ENCODE assay signal across 8 cellular contexts in the genomic region with DNA sequence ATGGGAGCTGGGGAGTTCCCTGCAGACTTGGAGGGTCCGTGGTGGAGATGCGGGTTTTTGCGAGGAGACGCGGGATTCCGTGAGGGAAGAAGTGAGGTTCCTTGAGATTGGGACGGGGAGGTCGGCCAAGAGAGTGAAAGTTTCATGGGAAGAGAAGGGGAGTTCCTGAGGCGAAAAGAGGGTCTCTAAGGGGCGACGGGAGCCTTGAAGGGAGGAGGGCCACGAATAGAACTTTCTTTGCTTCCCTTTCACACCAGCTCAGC. TPM values are rescaled to one million over a fixed set of nuclear protein-coding genes. Genes with fewer than 3 reads are reported as not detected.
DNase-seq lines count a peak whose midpoint lies in the region; ATAC-seq and TF ChIP-seq lines count a peak whose summit lies in the region.

No MANE protein-coding gene starts in this region.

- H3K4me1 ChIP-seq in RWPE2 (ENCODE audit: insufficient read depth, poor library complexity, severe bottlenecking) (peaks cover 38% of the 10 kb centered on the region), esophagus (ENCODE audit: control insufficient read depth in 2 of 2, insufficient read depth in 2 of 2, low read length in 1 of 2) (peaks cover 3 to 12% of the 10 kb centered on the region in 2 donors), parathyroid adenoma (peaks cover 20% of the 10 kb centered on the region)

- H3K27ac ChIP-seq in RWPE2 (ENCODE audit: poor library complexity, severe bottlenecking): peak overlapping the region; percentile 68
- peak overlapping the region; percentile 82 to 89 for H3K27ac ChIP-seq in esophagus (ENCODE audit: low read depth in 2 of 2, low read length in 1 of 2)
- peak overlapping the region; percentile 76 for H3K27ac ChIP-seq in parathyroid adenoma

- H3K9me3 ChIP-seq in RWPE2 (ENCODE audit: severe bottlenecking) (no peaks in the 10 kb centered on the region), esophagus (ENCODE audit: control insufficient read depth in 2 of 2, insufficient read depth in 1 of 2, low read depth in 1 of 2, low read length in 1 of 2) (no peaks in the 10 kb centered on the region), parathyroid adenoma (ENCODE audit: control insufficient read depth, low read length) (no peaks in the 10 kb centered on the region)

- peaks cover 2% of the 10 kb centered on the region for H3K79me2 ChIP-seq in parathyroid adenoma

- H3K9ac ChIP-seq in parathyroid adenoma: peak overlapping the region; percentile 24

- H2AFZ ChIP-seq in parathyroid adenoma: peak overlapping the region; percentile 81

- no peaks in the 10 kb centered on the region for H3K27me3 ChIP-seq in RWPE2 (ENCODE audit: insufficient read depth, poor library complexity, severe bottlenecking)
- H3K27me3 ChIP-seq in esophagus (ENCODE audit: control insufficient read depth in 1 of 2, insufficient read depth in 2 of 2, low read length in 2 of 2): no peaks in the 10 kb centered on the region
- no peaks in the 10 kb centered on the region for H3K27me3 ChIP-seq in parathyroid adenoma (ENCODE audit: control insufficient read depth, insufficient read depth, low read length)

- ATAC-seq in RWPE2 (ENCODE audit: low read depth) (no peak), HG02840 (IDR thresholded peaks at IDR 0.05; ENCODE audit: low FRiP score, unreplicated experiment) (no peak), GM18861 (IDR thresholded peaks at IDR 0.05; ENCODE audit: unreplicated experiment) (no peak), GM18520 (IDR thresholded peaks at IDR 0.05; ENCODE audit: unreplicated experiment) (no peak)

- H3K36me3 ChIP-seq in RWPE2 (ENCODE audit: low read depth) (peaks cover 35% of the 10 kb centered on the region), esophagus (ENCODE audit: control insufficient read depth in 2 of 2, insufficient read depth in 2 of 2, low read length in 1 of 2) (no peaks in the 10 kb centered on the region), parathyroid adenoma (ENCODE audit: control insufficient read depth, insufficient read depth, low read length) (no peaks in the 10 kb centered on the region)

- peak overlapping the region; percentile 99 for H3K4me2 ChIP-seq in parathyroid adenoma (ENCODE audit: low read length)

- peak overlapping the region; percentile 85 for H3K4me3 ChIP-seq in RWPE2 (ENCODE audit: severe bottlenecking)
- peak overlapping the region; percentile 66 to 76 for H3K4me3 ChIP-seq in esophagus (ENCODE audit: low read depth in 1 of 2, low read length in 2 of 2)
- peak overlapping the region; percentile 90 for H3K4me3 ChIP-seq in parathyroid adenoma (ENCODE audit: low read depth, low read length)

- DNase-seq in Daoy (ENCODE audit: low read depth) (peak; percentile 11), RWPE2 (ENCODE audit: low spot score) (no peak), T-helper 9 cell (no peak)

- no peak for TF ChIP-seq CTCF in RWPE2 (IDR thresholded peaks at IDR 0.05; ENCODE audit: poor library complexity, severe bottlenecking)
- TF ChIP-seq CTCF in parathyroid adenoma (IDR thresholded peaks at IDR 0.05): no peak

- 3% methylated on average over 12 of the region's 12 CpGs for WGBS in esophagus, 2 donors

RNA-seq across cellular contexts. Expression of a gene that starts 0.5 kb away (rescaled TPM):
- 11.7 and 17.3 TPM in 2 replicates for total RNA-seq in Daoy (2014; rRNA removed; shearing (Covaris generic))
- polyA plus RNA-seq in esophagus: 10 to 100 TPM; 31.4 to 44.2 TPM

RNA-seq across cellular contexts. Expression of a gene that starts 4.3 kb away (rescaled TPM):
- total RNA-seq in Daoy (2014; rRNA removed; shearing (Covaris generic)): 1.5 and 2.1 TPM in 2 replicates
- polyA plus RNA-seq in esophagus: 1 to 10 TPM; 3.7 to 5.7 TPM

RNA-seq across cellular contexts. Expression of a gene that starts 51.5 kb away (rescaled TPM):
- total RNA-seq in Daoy (2014; rRNA removed; shearing (Covaris generic)): 2.2 and 7.8 TPM in 2 replicates
- 10 to 100 TPM; 12.7 to 22.5 TPM for polyA plus RNA-seq in esophagus
